Comparison of ENCODE assay signal across 10 cellular contexts in the genomic region with DNA sequence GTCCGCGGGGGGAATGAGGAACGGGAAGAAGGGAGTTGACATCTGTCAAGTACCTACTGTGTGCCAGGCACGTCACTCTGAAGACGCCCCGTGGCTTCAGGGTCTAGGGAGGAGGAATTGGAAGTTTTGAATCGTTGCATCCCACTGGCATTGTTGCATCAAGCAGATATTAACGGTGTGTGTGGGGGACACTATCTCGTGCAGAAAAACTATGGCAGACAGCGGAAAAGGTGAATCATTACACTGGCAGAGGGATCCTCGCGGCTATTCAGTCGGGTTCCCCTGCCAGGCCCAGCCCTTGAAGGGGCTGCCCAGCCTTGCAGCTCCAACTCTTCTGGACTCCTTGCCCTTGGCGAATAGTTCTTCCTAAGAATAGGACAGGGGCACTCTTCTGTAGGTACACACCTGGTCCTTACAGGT. TPM values are rescaled to one million over a fixed set of nuclear protein-coding genes. Genes with fewer than 3 reads are reported as not detected.
DNase-seq lines count a peak whose midpoint lies in the region; FAIRE-seq and TF ChIP-seq lines count a peak whose summit lies in the region.
"Had no signal": no experiment of that assay in that cellular context is flagged by ENCODE, and none has a peak within 500 bp of the region (broad histone marks: within the 10 kb centered on the region; RNA-seq: fewer than 3 reads in every experiment).

No MANE protein-coding gene starts in this region.

- no peaks in the 10 kb centered on the region for H3K9me3 Mint-ChIP-seq in activated T-cell treated with anti-CD3 and anti-CD28 coated beads, Interleukin-2, amount 50 U/mL, for 24 hours
- H3K9me3 Mint-ChIP-seq in activated naive CD8-positive, alpha-beta T cell (ENCODE audit: low read depth) = no peaks in the 10 kb centered on the region

- H3K4me3 ChIP-seq in keratinocyte (ENCODE audit: control insufficient read depth in 2 of 3, extremely low read depth in 1 of 3, insufficient read depth in 2 of 3, low read depth in 1 of 3, low read length in 3 of 3) = peak overlapping the region in 2 of 3 experiments; percentile 38 to 58
- peak overlapping the region; percentile 78 for H3K4me3 ChIP-seq in thymus (ENCODE audit: low read length)
- peak overlapping the region in 1 of 3 donors; percentile 35 for H3K4me3 ChIP-seq in thyroid gland (replicated peaks in 1 of 3)

- H3K79me2 ChIP-seq in keratinocyte (ENCODE audit: control insufficient read depth, insufficient read depth, low read length) = no peaks in the 10 kb centered on the region

- H4K20me1 ChIP-seq in keratinocyte (ENCODE audit: control insufficient read depth, extremely low read depth, insufficient read depth, low read length) = no peaks in the 10 kb centered on the region

- H3K4me2 ChIP-seq in keratinocyte (ENCODE audit: control insufficient read depth, extremely low read depth, insufficient read depth, low read depth, low read length) = peak overlapping the region; percentile 67

- TF ChIP-seq POLR2A in thyroid gland (IDR thresholded peaks at IDR 0.05) = no peak

- DNase-seq in activated T-cell treated with anti-CD3 and anti-CD28 coated beads, Interleukin-2, amount 50 U/mL, for 24 hours = no peak
- no peak for DNase-seq in activated T-cell treated with anti-CD3 and anti-CD28 coated beads, Interleukin-2, amount 50 U/mL, for 1 hour
- DNase-seq in keratinocyte (ENCODE audit: low read depth, low spot score) (no peak), middle frontal gyrus (ENCODE audit: extremely low spot score, low spot score) (no peak), thyroid gland (no peak)
- DNase-seq in stimulated activated CD4-positive, alpha-beta T cell treated with anti-CD3 and anti-CD28 coated beads, Interleukin-12 subunit alpha, Interleukin-12 subunit beta, amount 100 ng/mL, for 4 hours = no peak
- DNase-seq: KG1 had no signal

- peaks cover 47% of the 10 kb centered on the region for H3K27me3 Mint-ChIP-seq in activated T-cell treated with anti-CD3 and anti-CD28 coated beads, Interleukin-2, amount 50 U/mL, for 24 hours
- H3K27me3 Mint-ChIP-seq in activated naive CD8-positive, alpha-beta T cell = peaks cover 23% of the 10 kb centered on the region

- peaks cover 14% of the 10 kb centered on the region for H3K4me1 Mint-ChIP-seq in activated T-cell treated with anti-CD3 and anti-CD28 coated beads, Interleukin-2, amount 50 U/mL, for 24 hours (ENCODE audit: low read depth)
- H3K4me1 Mint-ChIP-seq in activated naive CD8-positive, alpha-beta T cell (ENCODE audit: low read depth) = peaks cover 13% of the 10 kb centered on the region

- FAIRE-seq in keratinocyte (lab: Jason Lieb, UNC) = no peak

- H3K9me3 ChIP-seq in keratinocyte (ENCODE audit: control insufficient read depth, low read depth, low read length) (no peaks in the 10 kb centered on the region), thymus (ENCODE audit: control insufficient read depth) (no peaks in the 10 kb centered on the region), thyroid gland (no peaks in the 10 kb centered on the region)

- no peak for TF ChIP-seq CTCF in keratinocyte (optimal IDR thresholded peaks at IDR 0.05 in 1 of 3, IDR thresholded peaks at IDR 0.05 in 1 of 3, conservative IDR thresholded peaks at IDR 0.05 in 1 of 3; ENCODE audit: extremely low read depth in 1 of 3, insufficient read depth in 2 of 3, low read length in 3 of 3)
- no peak for TF ChIP-seq CTCF in thyroid gland (IDR thresholded peaks at IDR 0.05)

- no peak overlapping the region for H3K27ac ChIP-seq in keratinocyte (ENCODE audit: control insufficient read depth, insufficient read depth, low read length)
- H3K27ac ChIP-seq in thymus (ENCODE audit: low read depth) = no peak overlapping the region
- H3K27ac ChIP-seq in thyroid gland = no peak overlapping the region
- H3K27ac ChIP-seq: epithelial cell of prostate had no signal

- H3K4me3 Mint-ChIP-seq in activated T-cell treated with anti-CD3 and anti-CD28 coated beads, Interleukin-2, amount 50 U/mL, for 24 hours = peak overlapping the region; percentile 67
- peak overlapping the region; percentile 78 for H3K4me3 Mint-ChIP-seq in activated naive CD8-positive, alpha-beta T cell

- H3K27me3 ChIP-seq in keratinocyte (ENCODE audit: control insufficient read depth, extremely low read depth, insufficient read depth, low read length) (peaks cover 2% of the 10 kb centered on the region), thymus (ENCODE audit: control insufficient read depth, insufficient read depth) (peaks cover 38% of the 10 kb centered on the region), thyroid gland (no peaks in the 10 kb centered on the region)

- peak overlapping the region; percentile 60 for H3K9ac ChIP-seq in keratinocyte (ENCODE audit: control insufficient read depth, extremely low read depth, insufficient read depth, low read length)

- no peaks in the 10 kb centered on the region for H3K9me1 ChIP-seq in keratinocyte (ENCODE audit: control insufficient read depth, extremely low read depth, insufficient read depth, low read length)

- no peaks in the 10 kb centered on the region for H3K36me3 Mint-ChIP-seq in activated T-cell treated with anti-CD3 and anti-CD28 coated beads, Interleukin-2, amount 50 U/mL, for 24 hours (ENCODE audit: low read depth)
- H3K36me3 Mint-ChIP-seq in activated naive CD8-positive, alpha-beta T cell = no peaks in the 10 kb centered on the region

- H3K27ac Mint-ChIP-seq in activated T-cell treated with anti-CD3 and anti-CD28 coated beads, Interleukin-2, amount 50 U/mL, for 24 hours = no peak overlapping the region
- H3K27ac Mint-ChIP-seq in activated naive CD8-positive, alpha-beta T cell = peak overlapping the region; percentile 47

- WGBS in thymus = 59% methylated on average over 14 of the region's 14 CpGs
- WGBS in thyroid gland, 2 donors = 41 to 47% methylated on average over 14 of the region's 14 CpGs

- intact Hi-C loops in thyroid gland (cut with DNase I) = loop anchor here (5.0 kb wide), 1 partner anchor 95 kb away; no protein-coding TSS in a partner anchor

- H3K4me1 ChIP-seq in keratinocyte (ENCODE audit: control insufficient read depth, extremely low read depth, insufficient read depth, low read length) = peaks cover 14% of the 10 kb centered on the region
- H3K4me1 ChIP-seq in thymus (ENCODE audit: control insufficient read depth, insufficient read depth, low read length) = no peaks in the 10 kb centered on the region
- peaks cover 17 to 28% of the 10 kb centered on the region in 2 donors for H3K4me1 ChIP-seq in thyroid gland

- H3K36me3 ChIP-seq in keratinocyte (ENCODE audit: control insufficient read depth in 2 of 2, extremely low read depth in 1 of 2, insufficient read depth in 2 of 2, low read length in 2 of 2) (no peaks in the 10 kb centered on the region), thymus (ENCODE audit: control insufficient read depth, insufficient read depth) (no peaks in the 10 kb centered on the region), thyroid gland (no peaks in the 10 kb centered on the region)

- dilution Hi-C loops in keratinocyte (cut with MboI; ENCODE audit: extremely low pct_ligation_motif_present, low sequenced_read_pairs) = no loop called here

- H2AFZ ChIP-seq in keratinocyte (ENCODE audit: control insufficient read depth, low read length) = peak overlapping the region; percentile 57

RNA-seq across cellular contexts. Expression of gene KIAA1549, which starts 1.0 kb away (rescaled TPM):
- polyA plus RNA-seq in keratinocyte (0.70 to 1.6 TPM (median 1.1 TPM) in 3 replicates), thymus (0.48 TPM)
- 0.29 TPM for polyA plus RNA-seq in keratinocyte (2011; ENCODE audit: low read depth)
- 1.2 and 1.3 TPM in 2 replicates for polyA plus RNA-seq in keratinocyte (2011; cell fraction: cytosol; rRNA removed)
- polyA plus RNA-seq in keratinocyte (2011; cell fraction: nucleus; rRNA removed) = 4.9 and 5.1 TPM in 2 replicates
- polyA plus RNA-seq in keratinocyte (2012; ENCODE audit: low replicate concordance) = 0.48 and 2.4 TPM in 2 replicates
- 2.4 to 9.1 TPM (median 3.1 TPM) in 3 replicates for polyA minus RNA-seq in keratinocyte
- 1.9 TPM for polyA minus RNA-seq in keratinocyte (2011; cell fraction: cytosol; rRNA and poly(A)+ RNA removed)
- polyA minus RNA-seq in keratinocyte (2011; cell fraction: nucleus; rRNA and poly(A)+ RNA removed) = 5.7 and 10.0 TPM in 2 replicates
- 1 to 10 TPM; 1.2 to 3.9 (median 2.6) TPM for total RNA-seq in thyroid gland

RNA-seq across cellular contexts. Expression of gene ZC3HAV1L, which starts 53.6 kb away (rescaled TPM):
- polyA plus RNA-seq in keratinocyte = 7.4 to 9.5 TPM (median 7.9 TPM) in 3 replicates
- 0.40 TPM for polyA plus RNA-seq in keratinocyte (2011; ENCODE audit: low read depth)
- polyA plus RNA-seq in keratinocyte (2011; cell fraction: cytosol; rRNA removed) = 4.5 and 6.1 TPM in 2 replicates
- 17.0 and 17.8 TPM in 2 replicates for polyA plus RNA-seq in keratinocyte (2011; cell fraction: nucleus; rRNA removed)
- 2.2 and 4.8 TPM in 2 replicates for polyA plus RNA-seq in keratinocyte (2012; ENCODE audit: low replicate concordance)
- 6.3 to 9.6 TPM (median 7.8 TPM) in 3 replicates for polyA minus RNA-seq in keratinocyte
- polyA minus RNA-seq in keratinocyte (2011; cell fraction: cytosol; rRNA and poly(A)+ RNA removed) = 18.0 TPM
- 13.8 and 17.1 TPM in 2 replicates for polyA minus RNA-seq in keratinocyte (2011; cell fraction: nucleus; rRNA and poly(A)+ RNA removed)
- 0.50 TPM for polyA plus RNA-seq in thymus
- total RNA-seq in thyroid gland = 10 to 100 TPM; 31.7 to 73.7 (median 45.5) TPM
